8 cellular contexts compared by ENCODE assay signal in genomic region chr1:36703526-36704208, GRCh38.
DNase-seq lines count a peak whose midpoint lies in the region; ATAC-seq and TF ChIP-seq lines count a peak whose summit lies in the region.

No MANE protein-coding gene starts in this region.

- no peak overlapping the region for H3K4me3 ChIP-seq in colonic mucosa
- H3K4me3 ChIP-seq in liver (ENCODE audit: low read depth in 1 of 3, low read length in 3 of 3) = no peak overlapping the region

- H3K27me3 Mint-ChIP-seq in HFFc6 (ENCODE audit: insufficient read depth) = peaks cover 10% of the 10 kb centered on the region

- H3K36me3 ChIP-seq in colonic mucosa (no peaks in the 10 kb centered on the region), liver (ENCODE audit: control insufficient read depth in 4 of 4, insufficient read depth in 3 of 4, low read depth in 1 of 4, low read length in 3 of 4) (no peaks in the 10 kb centered on the region)

- DNase-seq in CMK (ENCODE audit: low read depth) (peak; percentile 63), HFFc6 (peak; percentile 20), NCI-H446 treated with DMSO at 0.1 percent for 48 hours (lab: John Stamatoyannopoulos, UW) (peak; percentile 76), colonic mucosa (peak; percentile 67)
- DNase-seq in activated CD4-positive, alpha-beta T cell treated with anti-CD3 and anti-CD28 coated beads for 48 hours = peak; percentile 84
- peak; percentile 27 to 71 (median 32) for DNase-seq in stimulated activated CD4-positive, alpha-beta T cell treated with anti-CD3 and anti-CD28 coated beads, TNF-alpha, amount 100 ng/mL, for 24 hours (ENCODE audit: low read depth in 3 of 3)

- H3K4me1 Mint-ChIP-seq in HFFc6 (ENCODE audit: low read depth) = no peaks in the 10 kb centered on the region

- no peak for ATAC-seq in GM18498 (IDR thresholded peaks at IDR 0.05; ENCODE audit: unreplicated experiment)

- no peak overlapping the region for H3K4me3 Mint-ChIP-seq in HFFc6

- no peaks in the 10 kb centered on the region for H3K9me3 ChIP-seq in colonic mucosa
- H3K9me3 ChIP-seq in liver (ENCODE audit: control insufficient read depth in 4 of 4, low read length in 3 of 4) = no peaks in the 10 kb centered on the region

- TF ChIP-seq CTCF in HFFc6 (IDR thresholded peaks at IDR 0.05) (peak; percentile 79), colonic mucosa (IDR thresholded peaks at IDR 0.05) (peak; percentile 81), liver (IDR thresholded peaks at IDR 0.05; ENCODE audit: low read depth, low read length, missing input control) (peak; percentile 77)

- H3K36me3 Mint-ChIP-seq in HFFc6 (ENCODE audit: low read depth) = no peaks in the 10 kb centered on the region

- H3K9me3 Mint-ChIP-seq in HFFc6 = peaks cover 5% of the 10 kb centered on the region; the same call in 1 of the 2 replicates

- no peak overlapping the region for H3K27ac Mint-ChIP-seq in HFFc6

- H3K9ac ChIP-seq in colonic mucosa (ENCODE audit: low read depth in 2 of 2, low read length in 2 of 2) (no peak overlapping the region), liver (ENCODE audit: low read depth in 1 of 2, low read length in 2 of 2) (no peak overlapping the region)

- H3K4me1 ChIP-seq in colonic mucosa = no peaks in the 10 kb centered on the region
- no peaks in the 10 kb centered on the region for H3K4me1 ChIP-seq in liver (ENCODE audit: control insufficient read depth in 4 of 4, insufficient read depth in 4 of 4, low read length in 3 of 4)

- H3K27ac ChIP-seq in colonic mucosa (no peak overlapping the region), liver (ENCODE audit: low read depth in 1 of 2, low read length in 2 of 2) (no peak overlapping the region)

- H3K27me3 ChIP-seq in colonic mucosa = no peaks in the 10 kb centered on the region
- peaks cover 0 to 6% (median 1%) of the 10 kb centered on the region in 4 donors for H3K27me3 ChIP-seq in liver (ENCODE audit: control insufficient read depth in 4 of 4, insufficient read depth in 4 of 4, low read length in 3 of 4)

- 19% methylated on average over 19 of the region's 19 CpGs for WGBS in liver

- intact Hi-C loops in colonic mucosa (cut with DNase I) = loop anchor here (5.0 to 10.0 kb wide), 2 partner anchors 471 to 729 kb away; no protein-coding TSS in a partner anchor

- TF ChIP-seq RAD21 in liver (IDR thresholded peaks at IDR 0.05) = peak; percentile 83 to 90

TF ChIP-seq in liver, 16 proteins besides CTCF, POLR2A, EP300 and RAD21:
- TF ChIP-seq REST (IDR thresholded peaks at IDR 0.05) (no peak), ZBTB33 (IDR thresholded peaks at IDR 0.05) (no peak), GABPA (IDR thresholded peaks at IDR 0.05 in 1 of 2, conservative IDR thresholded peaks at IDR 0.05 in 1 of 2) (no peak), YY1 (IDR thresholded peaks at IDR 0.05) (no peak), RXRA (IDR thresholded peaks at IDR 0.05) (no peak), NR2F2 (IDR thresholded peaks at IDR 0.05) (no peak), FOXA2 (IDR thresholded peaks at IDR 0.05) (no peak), TAF1 (conservative IDR thresholded peaks at IDR 0.05) (no peak)

Comparison
In these comparisons a context has a peak if more than half of its experiments do, and no peak if none do; other contexts are left out.
1. DNase-seq: peak in every context shown above with its lines; median percentile 84 in activated CD4-positive, alpha-beta T cell treated with anti-CD3 and anti-CD28 coated beads for 48 hours; 76 in NCI-H446 treated with DMSO at 0.1 percent for 48 hours; 67 in colonic mucosa; 63 in CMK; 32 in stimulated activated CD4-positive, alpha-beta T cell treated with anti-CD3 and anti-CD28 coated beads, TNF-alpha, amount 100 ng/mL, for 24 hours; 20 in HFFc6.